ENCODE assay signal across 2 cellular contexts in the genomic region with DNA sequence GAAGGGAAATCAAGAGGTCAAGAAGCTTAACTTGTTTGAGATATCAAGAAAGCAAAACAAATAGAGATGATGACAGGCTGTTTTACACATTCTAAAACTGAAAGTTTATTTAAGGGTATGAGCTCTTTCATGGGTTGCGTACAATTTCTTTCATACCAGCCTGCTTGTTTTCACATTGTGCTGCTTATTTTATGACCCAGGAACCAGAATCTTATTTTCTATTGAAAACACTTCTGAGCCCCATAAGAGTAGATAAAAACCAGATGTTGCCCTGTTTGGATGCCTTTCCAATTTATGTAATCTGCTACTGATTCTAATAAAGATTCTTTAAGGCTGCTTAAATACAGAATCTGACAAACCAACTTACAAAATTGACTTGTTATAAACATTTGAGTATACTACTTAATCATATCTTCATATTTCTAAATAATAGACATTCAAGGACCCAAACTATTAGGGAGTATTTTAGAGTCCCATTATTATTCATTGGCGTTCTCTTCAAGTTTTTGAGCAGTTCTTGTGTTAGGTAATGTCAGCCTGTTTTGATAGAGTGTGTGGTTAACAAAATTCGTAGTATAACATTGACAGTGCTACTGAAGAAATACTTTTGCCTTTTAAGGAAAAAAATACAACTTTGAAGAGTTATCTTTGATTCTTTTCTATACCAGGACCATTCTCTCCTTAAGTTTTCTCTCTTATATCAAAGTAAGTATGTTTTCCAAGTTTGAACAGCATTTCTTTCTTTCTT.
TF ChIP-seq lines count a peak whose summit lies in the region.

No MANE protein-coding gene starts in this region.

TF ChIP-seq in A549, 52 proteins besides CTCF, POLR2A, EP300 and RAD21 (continued from another document):
- TF ChIP-seq, protein P1, sequence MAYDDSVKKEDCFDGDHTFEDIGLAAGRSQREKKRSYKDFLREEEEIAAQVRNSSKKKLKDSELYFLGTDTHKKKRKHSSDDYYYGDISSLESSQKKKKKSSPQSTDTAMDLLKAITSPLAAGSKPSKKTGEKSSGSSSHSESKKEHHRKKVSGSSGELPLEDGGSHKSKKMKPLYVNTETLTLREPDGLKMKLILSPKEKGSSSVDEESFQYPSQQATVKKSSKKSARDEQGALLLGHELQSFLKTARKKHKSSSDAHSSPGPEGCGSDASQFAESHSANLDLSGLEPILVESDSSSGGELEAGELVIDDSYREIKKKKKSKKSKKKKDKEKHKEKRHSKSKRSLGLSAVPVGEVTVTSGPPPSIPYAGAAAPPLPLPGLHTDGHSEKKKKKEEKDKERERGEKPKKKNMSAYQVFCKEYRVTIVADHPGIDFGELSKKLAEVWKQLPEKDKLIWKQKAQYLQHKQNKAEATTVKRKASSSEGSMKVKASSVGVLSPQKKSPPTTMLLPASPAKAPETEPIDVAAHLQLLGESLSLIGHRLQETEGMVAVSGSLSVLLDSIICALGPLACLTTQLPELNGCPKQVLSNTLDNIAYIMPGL (CRISPR knock-in tag; IDR thresholded peaks at IDR 0.05; ENCODE audit: borderline replicate concordance), result no peak
- no peak for TF ChIP-seq FOXS1 (CRISPR knock-in tag; IDR thresholded peaks at IDR 0.05)
- TF ChIP-seq EHMT2 (IDR thresholded peaks at IDR 0.05; ENCODE audit: low read depth), result no peak

TF ChIP-seq in IMR-90, 13 proteins besides CTCF, POLR2A, EP300 and RAD21 (continued from another document):
- TF ChIP-seq CHD1 (IDR thresholded peaks at IDR 0.05; ENCODE audit: low read depth, low read length), result no peak
- no peak for TF ChIP-seq FOS (IDR thresholded peaks at IDR 0.05; ENCODE audit: low read depth, low read length)
- no peak for TF ChIP-seq MAFK (IDR thresholded peaks at IDR 0.05; ENCODE audit: low read depth, low read length)
- TF ChIP-seq, protein P2, sequence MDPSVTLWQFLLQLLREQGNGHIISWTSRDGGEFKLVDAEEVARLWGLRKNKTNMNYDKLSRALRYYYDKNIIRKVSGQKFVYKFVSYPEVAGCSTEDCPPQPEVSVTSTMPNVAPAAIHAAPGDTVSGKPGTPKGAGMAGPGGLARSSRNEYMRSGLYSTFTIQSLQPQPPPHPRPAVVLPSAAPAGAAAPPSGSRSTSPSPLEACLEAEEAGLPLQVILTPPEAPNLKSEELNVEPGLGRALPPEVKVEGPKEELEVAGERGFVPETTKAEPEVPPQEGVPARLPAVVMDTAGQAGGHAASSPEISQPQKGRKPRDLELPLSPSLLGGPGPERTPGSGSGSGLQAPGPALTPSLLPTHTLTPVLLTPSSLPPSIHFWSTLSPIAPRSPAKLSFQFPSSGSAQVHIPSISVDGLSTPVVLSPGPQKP (IDR thresholded peaks at IDR 0.05; ENCODE audit: borderline replicate concordance, low read depth, low read length), result no peak
- no peak for TF ChIP-seq MXI1 (IDR thresholded peaks at IDR 0.05; ENCODE audit: borderline replicate concordance, low read depth, low read length)
- TF ChIP-seq BHLHE40 (IDR thresholded peaks at IDR 0.05; ENCODE audit: low read depth, low read length), result no peak
TF ChIP-seq in IMR-90: peak in this region for 0.
